Comparison of ENCODE assay signal across 27 cellular contexts in the genomic region with DNA sequence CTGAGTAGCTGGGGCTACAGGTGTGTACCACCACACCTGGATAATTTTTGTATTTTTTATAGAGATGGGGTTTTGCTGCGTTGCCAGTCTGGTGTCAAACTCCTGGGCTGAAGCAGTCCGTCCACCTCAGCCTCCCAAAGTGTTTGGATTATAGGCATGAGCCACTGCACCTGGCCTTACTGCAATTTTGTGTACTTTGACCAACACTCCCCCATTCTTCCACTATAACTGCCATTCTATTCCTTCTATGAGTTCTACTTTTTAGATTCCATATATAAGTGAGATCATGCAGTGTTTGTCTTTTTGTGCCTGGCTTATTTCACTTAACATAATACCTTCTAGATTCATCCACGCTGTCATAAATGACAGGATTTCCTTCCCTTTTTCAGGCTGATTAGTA.
"Had no signal": no experiment of that assay in that cellular context is flagged by ENCODE, and none has a peak within 500 bp of the region (broad histone marks: within the 10 kb centered on the region; RNA-seq: fewer than 3 reads in every experiment).

No MANE protein-coding gene starts in this region.

- H3K27me3 ChIP-seq: colonic mucosa, dorsolateral prefrontal cortex, esophagus muscularis mucosa, esophagus squamous epithelium, foreskin keratinocyte, gastrocnemius medialis, gastroesophageal sphincter, heart left ventricle had no signal

- H3K27ac ChIP-seq: colonic mucosa, coronary artery, dorsolateral prefrontal cortex, epithelial cell of prostate, esophagus muscularis mucosa, esophagus squamous epithelium, foreskin keratinocyte, gastrocnemius medialis, gastroesophageal sphincter, heart left ventricle had no signal

- H3K36me3 ChIP-seq: colonic mucosa, esophagus muscularis mucosa, esophagus squamous epithelium, gastrocnemius medialis, gastroesophageal sphincter, heart left ventricle had no signal

- ATAC-seq: effector memory CD8-positive, alpha-beta T cell; esophagus mucosa; foreskin keratinocyte; gastrocnemius medialis; gastroesophageal sphincter; heart left ventricle had no signal

- H3K9me3 ChIP-seq: colonic mucosa, esophagus muscularis mucosa, esophagus squamous epithelium, gastrocnemius medialis, gastroesophageal sphincter, heart left ventricle had no signal

- H3K4me3 ChIP-seq: colonic mucosa, coronary artery, dorsolateral prefrontal cortex, esophagus muscularis mucosa, esophagus squamous epithelium, gastrocnemius medialis, gastroesophageal sphincter, heart left ventricle had no signal

- DNase-seq: colonic mucosa; cortex of kidney; dermis blood vessel endothelial cell; dorsolateral prefrontal cortex; effector CD4-positive, alpha-beta T cell; effector CD8-positive, alpha-beta T cell; effector memory CD4-positive, alpha-beta T cell; effector memory CD8-positive, alpha-beta T cell; endodermal cell; erythroblast; esophagus squamous epithelium; foreskin fibroblast; foreskin keratinocyte; foreskin melanocyte; gastrocnemius medialis; glutamatergic neuron; head of caudate nucleus; heart left ventricle had no signal

- H3K4me1 ChIP-seq: colonic mucosa, esophagus muscularis mucosa, esophagus squamous epithelium, foreskin keratinocyte, gastrocnemius medialis, gastroesophageal sphincter, heart left ventricle had no signal

- FAIRE-seq: colon, endometrium, endothelial cell of umbilical vein, frontal cortex had no signal
